In the genomic region with DNA sequence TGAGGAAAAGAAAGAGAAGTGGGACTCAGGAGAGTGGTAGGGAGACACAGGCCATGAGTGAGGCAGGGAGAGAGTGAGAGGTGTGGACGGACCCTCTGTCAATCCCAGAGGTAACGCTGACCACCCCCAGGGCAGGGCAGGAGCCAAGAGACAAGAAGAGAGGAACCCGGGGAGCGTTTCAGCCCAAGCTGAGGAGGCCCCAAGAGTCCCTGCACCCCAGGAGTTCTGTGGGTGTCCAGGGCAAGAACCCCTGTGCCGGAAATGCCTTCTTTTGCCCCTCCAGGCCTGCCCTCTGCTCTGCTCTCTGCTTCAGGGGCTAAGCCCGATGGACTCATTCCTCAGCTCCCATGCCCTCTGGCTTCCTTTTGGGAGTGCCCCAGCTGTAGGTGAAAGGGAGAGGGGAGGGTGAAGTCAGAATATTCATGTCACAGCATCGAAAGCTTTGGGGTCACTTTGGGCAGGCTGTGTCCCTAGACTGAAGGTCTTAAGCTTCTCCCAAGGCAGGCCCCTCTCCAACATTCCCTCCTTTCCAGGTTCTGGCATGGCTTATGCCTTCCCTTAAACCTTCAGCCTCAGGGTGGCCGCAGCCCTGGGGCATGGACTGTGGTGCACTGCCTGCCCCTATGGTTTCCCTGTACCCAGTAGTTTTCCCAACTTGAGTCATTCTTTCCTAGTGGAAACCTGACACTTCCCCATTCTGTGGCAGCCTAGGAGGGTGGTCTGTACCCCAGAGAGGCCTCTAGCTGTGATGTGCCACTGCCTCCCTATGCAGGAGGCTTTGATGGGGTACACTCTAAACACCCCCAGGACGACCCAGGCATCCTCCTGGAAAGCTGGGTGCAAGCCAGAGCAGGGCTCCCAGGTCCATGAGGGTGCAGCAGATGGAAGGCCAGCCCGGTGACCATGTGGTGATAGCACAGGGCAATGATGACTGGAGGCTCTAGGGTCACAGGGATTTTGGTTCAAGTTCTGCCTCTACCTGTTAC, we compare ENCODE assay signal across 1 cellular context.
TF ChIP-seq lines count a peak whose summit lies in the region.

No MANE protein-coding gene starts in this region.

TF ChIP-seq in K562, 482 proteins besides CTCF, POLR2A, EP300 and RAD21:
- TF ChIP-seq TEAD4 (IDR thresholded peaks at IDR 0.05; ENCODE audit: low read length) = no peak
- TF ChIP-seq TEAD4 (CRISPR knock-in tag; IDR thresholded peaks at IDR 0.05; ENCODE audit: borderline replicate concordance) = no peak
- 0 out of 2 replicates have a peak, but pooled peaks have one; percentile 4 for TF ChIP-seq SPI1 (IDR thresholded peaks at IDR 0.05; ENCODE audit: borderline replicate concordance, low read depth, low read length)
TF ChIP-seq in K562: peak in this region for 1.
